In the genomic region with DNA sequence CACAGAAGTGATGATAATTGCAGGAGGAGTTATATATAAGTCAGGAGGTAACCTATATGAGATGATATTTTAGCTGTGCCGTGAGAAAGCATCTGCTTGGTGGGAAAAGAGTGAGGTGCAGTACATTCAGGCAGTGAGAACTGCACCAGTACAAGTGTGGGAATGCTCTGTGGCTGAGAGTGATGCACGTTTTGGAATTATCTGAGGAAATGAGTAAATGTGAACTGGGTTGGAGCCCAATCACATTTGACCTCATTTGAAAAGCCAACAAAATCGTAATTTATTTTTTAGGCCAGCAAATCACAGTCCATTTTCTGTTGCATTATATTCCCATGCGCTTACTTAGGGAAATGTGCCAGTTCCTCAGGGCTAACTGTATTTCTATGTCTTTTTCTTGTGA, we compare ENCODE assay signal across 19 cellular contexts. TPM values are rescaled to one million over a fixed set of nuclear protein-coding genes. Genes with fewer than 3 reads are reported as not detected.
DNase-seq lines count a peak whose midpoint lies in the region; ATAC-seq and TF ChIP-seq lines count a peak whose summit lies in the region.
"Had no signal": no experiment of that assay in that cellular context is flagged by ENCODE, and none has a peak within 500 bp of the region (broad histone marks: within the 10 kb centered on the region; RNA-seq: fewer than 3 reads in every experiment).

No MANE protein-coding gene starts in this region.

- intact Hi-C loops in left cardiac atrium (cut with DNase I) = loop anchor here (2.0 to 10.0 kb wide), 2 partner anchors 543 to 545 kb away; no protein-coding TSS in a partner anchor

- H3K79me2 ChIP-seq in ACC112 (ENCODE audit: control insufficient read depth, insufficient read depth, low read length, unreplicated experiment) = no peaks in the 10 kb centered on the region

- peak overlapping the region; percentile 81 for H3K27ac ChIP-seq in ACC112 (ENCODE audit: low read depth, low read length)
- peak overlapping the region; percentile 84 for H3K27ac ChIP-seq in brain microvascular endothelial cell
- H3K27ac ChIP-seq: C4-2B, KMS-11, prostate gland, testis had no signal

- peaks cover 31% of the 10 kb centered on the region for H3K4me1 ChIP-seq in ACC112 (ENCODE audit: control insufficient read depth, insufficient read depth, low read length, unreplicated experiment)
- H3K4me1 ChIP-seq: prostate gland, testis had no signal

- no peaks in the 10 kb centered on the region for H3K36me3 ChIP-seq in ACC112 (ENCODE audit: insufficient read depth, low read length)
- no peaks in the 10 kb centered on the region for H3K36me3 ChIP-seq in brain microvascular endothelial cell (replicated peaks)
- H3K36me3 ChIP-seq: prostate gland had no signal

- in situ Hi-C loops in brain microvascular endothelial cell (cut with HindIII; ENCODE audit: low pct_ligation_motif_present, low sequenced_read_pairs) = loop anchor here (10.0 kb wide), 1 partner anchor 375 kb away; no protein-coding TSS in a partner anchor

- no peak for TF ChIP-seq CTCF in brain microvascular endothelial cell (IDR thresholded peaks at IDR 0.05; ENCODE audit: low read depth, low read length, missing control alignments)

- ATAC-seq in left cardiac atrium (peak; percentile 55 to 60), HG03280 (IDR thresholded peaks at IDR 0.05; ENCODE audit: unreplicated experiment) (no peak)

- no peak overlapping the region for H3K4me3 ChIP-seq in ACC112 (ENCODE audit: low read depth, low read length)
- H3K4me3 ChIP-seq in brain microvascular endothelial cell (ENCODE audit: low read depth, low read length) = no peak overlapping the region
- H3K4me3 ChIP-seq: prostate gland, testis had no signal

- peak overlapping the region; percentile 66 for H2AFZ ChIP-seq in ACC112 (ENCODE audit: low read length, unreplicated experiment)

- DNase-seq in HS-5 (ENCODE audit: low read depth) (peak; percentile 19), brain microvascular endothelial cell (peak; percentile 80), left cardiac atrium (no peak), NCI-H69 (lab: John Stamatoyannopoulos, UW) (no peak), DMS114 treated with DMSO at 0.1 percent for 48 hours (lab: John Stamatoyannopoulos, UW; ENCODE audit: unreplicated experiment) (no peak), NCI-H1092 treated with DMSO at 0.1 percent for 48 hours (lab: John Stamatoyannopoulos, UW) (no peak)
- DNase-seq: cerebellar nuclear complex, foreskin melanocyte, midbrain, NCI-H1105, NCI-H526, testis had no signal

- H3K27me3 ChIP-seq in ACC112 (ENCODE audit: insufficient read depth, low read length) (peaks cover 4% of the 10 kb centered on the region; the same call in 1 of the 2 replicates), brain microvascular endothelial cell (replicated peaks) (no peaks in the 10 kb centered on the region)
- H3K27me3 ChIP-seq: testis had no signal

RNA-seq across cellular contexts. Expression of gene SYT16, which starts 26.9 kb away (rescaled TPM):
- under 1 TPM; 0.32 to 0.60 TPM for total RNA-seq in left cardiac atrium
- total RNA-seq: activated T-helper 2 cell treated with anti-CD3 and anti-CD28 coated beads, Interferon-gamma antibody, Interleukin-2, Interleukin-4, amounts not matched to agents 10 μg/mL and 5 μg/mL and 100 μg/mL, durations not matched to agents 14 hours and 24 hours and 36 hours; SK-MEL-5 had no signal

Comparison
In these comparisons a context has a peak if more than half of its experiments do, and no peak if none do; other contexts are left out.
1. DNase-seq: peak in HS-5 (single experiment) and brain microvascular endothelial cell (single experiment); none in left cardiac atrium (single experiment), NCI-H69 (single experiment), DMS114 treated with DMSO at 0.1 percent for 48 hours (single experiment) and NCI-H1092 treated with DMSO at 0.1 percent for 48 hours (single experiment).